In the genomic region with DNA sequence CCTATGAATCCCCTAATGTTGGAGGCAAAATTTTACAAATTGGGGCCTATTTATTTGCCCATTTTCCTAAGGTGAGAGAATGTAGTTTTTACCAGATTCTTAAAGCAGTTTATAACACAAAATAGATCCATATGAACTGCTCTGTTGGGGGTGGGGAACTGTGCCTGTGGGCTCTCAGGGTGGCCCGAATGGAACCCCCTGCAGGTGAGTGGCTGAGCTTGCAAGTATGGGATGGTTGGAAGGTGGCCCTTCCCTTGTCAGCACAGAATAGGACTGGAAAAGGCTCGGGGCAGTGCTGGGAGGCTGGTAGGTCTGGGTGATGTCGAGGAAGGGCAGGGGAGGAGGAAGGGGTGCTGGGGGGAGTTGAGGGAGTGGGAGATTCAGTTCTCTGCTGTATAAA, we compare ENCODE assay signal across 26 cellular contexts. TPM values are rescaled to one million over a fixed set of nuclear protein-coding genes. Genes with fewer than 3 reads are reported as not detected.
DNase-seq lines count a peak whose midpoint lies in the region; ATAC-seq and TF ChIP-seq lines count a peak whose summit lies in the region.
"Had no signal": no experiment of that assay in that cellular context is flagged by ENCODE, and none has a peak within 500 bp of the region (broad histone marks: within the 10 kb centered on the region; RNA-seq: fewer than 3 reads in every experiment).

No MANE protein-coding gene starts in this region.

- H3K4me1 ChIP-seq in mesendoderm (ENCODE audit: control insufficient read depth, low read depth, low read length): no peaks in the 10 kb centered on the region
- H3K4me1 ChIP-seq in CD8-positive, alpha-beta T cell (ENCODE audit: insufficient read depth, low read length): peaks cover 17% of the 10 kb centered on the region

- H3K4me3 ChIP-seq in GM12875 (ENCODE audit: low read depth, low read length) (no peak overlapping the region), WERI-Rb-1 (ENCODE audit: low read depth, low read length) (no peak overlapping the region), mesendoderm (ENCODE audit: low read length) (no peak overlapping the region)
- no peak overlapping the region for H3K4me3 ChIP-seq in CD8-positive, alpha-beta T cell (ENCODE audit: low read depth, low read length)
- H3K4me3 ChIP-seq: esophagus muscularis mucosa, thoracic aorta had no signal

- no peak for ATAC-seq in CD8-positive, alpha-beta T cell
- ATAC-seq in GM18873 (IDR thresholded peaks at IDR 0.05; ENCODE audit: low FRiP score, unreplicated experiment): no peak
- no peak for ATAC-seq in HG02981 (IDR thresholded peaks at IDR 0.05; ENCODE audit: unreplicated experiment)
- no peak for ATAC-seq in GM21717 (IDR thresholded peaks at IDR 0.05; ENCODE audit: unreplicated experiment)
- ATAC-seq: left cardiac atrium, Right ventricle myocardium inferior, T-cell had no signal

- BruUV-seq in Calu3 (replicated peaks; lab: Mats Ljungman, UMichigan): no TSS peak

- intact Hi-C loops in Calu3 (cut with micrococcal nuclease; ENCODE audit: unreplicated experiment): no loop called here
- intact Hi-C loops in CD8-positive, alpha-beta T cell (cut with DNase I, micrococcal nuclease): no loop called here

- POLR2A ChIA-PET in CD8-positive, alpha-beta T cell (lab: Charles Lee): no interaction called here

- CTCF ChIA-PET in Calu3 (lab: Charles Lee): no interaction called here
- CTCF ChIA-PET in CD8-positive, alpha-beta T cell (lab: Charles Lee): interaction anchor here (1.3 kb wide), 1 partner anchor 9 kb away, joined by 4 read pairs; no protein-coding TSS in a partner anchor

- DNase-seq in Calu3: peak; percentile 16
- peak; percentile 46 for DNase-seq in WERI-Rb-1
- DNase-seq in mesendoderm: peak; percentile 56
- DNase-seq in CD8-positive, alpha-beta T cell: no peak
- DNase-seq: activated CD4-positive, alpha-beta T cell treated with anti-CD3 and anti-CD28 coated beads, Interleukin-2, amount 10 ng/mL, durations not matched to agents 7 days and 5 days; activated CD8-positive, alpha-beta memory T cell treated with anti-CD3 and anti-CD28 coated beads, Interleukin-2, amount 50 U/mL, for 4 hours; activated gamma-delta T cell; AML-193; central memory CD4-positive, alpha-beta T cell; COR-L47; effector CD4-positive, alpha-beta T cell; HFFc6; left cardiac atrium; MV-4-11; NCI-H187; NCI-H345; T-cell had no signal

- no peak overlapping the region for H4K5ac ChIP-seq in mesendoderm (ENCODE audit: low read length)

- no peak overlapping the region for H2BK5ac ChIP-seq in mesendoderm (ENCODE audit: low read length)

- peaks cover 3% of the 10 kb centered on the region for H3K9me3 ChIP-seq in WERI-Rb-1 (ENCODE audit: severe bottlenecking)
- H3K9me3 ChIP-seq in CD8-positive, alpha-beta T cell (ENCODE audit: low read length): no peaks in the 10 kb centered on the region
- H3K9me3 ChIP-seq: esophagus muscularis mucosa, thoracic aorta had no signal

- no peak overlapping the region for H3K18ac ChIP-seq in mesendoderm (ENCODE audit: low read length)

- H2BK120ac ChIP-seq in mesendoderm (ENCODE audit: low read depth, low read length): no peak overlapping the region

- no CpG with 5 or more reads among the region's 3 CpGs for WGBS in mesendoderm (ENCODE audit: extremely low coverage, insufficient coverage, low lambda C conversion rate)

- H3K27ac Mint-ChIP-seq in Calu3 (ENCODE audit: unreplicated experiment): no peak overlapping the region
- no peak overlapping the region for H3K27ac Mint-ChIP-seq in CD8-positive, alpha-beta T cell
- H3K27ac Mint-ChIP-seq: activated CD4-positive, alpha-beta T cell treated with anti-CD3 and anti-CD28 coated beads, Interleukin-2, amount 10 ng/mL, durations not matched to agents 7 days and 5 days; HFFc6; T-cell had no signal

- H3K27ac ChIP-seq in WERI-Rb-1: no peak overlapping the region
- no peak overlapping the region for H3K27ac ChIP-seq in mesendoderm (ENCODE audit: low read depth, low read length)
- H3K27ac ChIP-seq in CD8-positive, alpha-beta T cell (ENCODE audit: low read depth, low read length): no peak overlapping the region
- H3K27ac ChIP-seq: esophagus muscularis mucosa, thoracic aorta had no signal

- no peak overlapping the region for H3K9ac ChIP-seq in mesendoderm (ENCODE audit: low read length)

- no peak overlapping the region for H3K4me2 ChIP-seq in mesendoderm (ENCODE audit: low read length)

- no peak overlapping the region for H4K8ac ChIP-seq in mesendoderm (ENCODE audit: low read depth, low read length)

- H3K4me1 Mint-ChIP-seq in Calu3 (ENCODE audit: low read depth, unreplicated experiment): no peaks in the 10 kb centered on the region
- H3K4me1 Mint-ChIP-seq in CD8-positive, alpha-beta T cell (ENCODE audit: low read depth): peaks cover 17% of the 10 kb centered on the region

- peaks cover 73% of the 10 kb centered on the region for H3K27me3 Mint-ChIP-seq in Calu3 (ENCODE audit: unreplicated experiment)
- peaks cover 73% of the 10 kb centered on the region for H3K27me3 Mint-ChIP-seq in CD8-positive, alpha-beta T cell (ENCODE audit: low read depth)

- no peak overlapping the region for H2BK15ac ChIP-seq in mesendoderm (replicated peaks; ENCODE audit: low read depth)

- H2AK5ac ChIP-seq in mesendoderm (ENCODE audit: low read length): no peak overlapping the region

- no peaks in the 10 kb centered on the region for H3K9me3 Mint-ChIP-seq in Calu3 (ENCODE audit: low read depth, unreplicated experiment)
- H3K9me3 Mint-ChIP-seq in CD8-positive, alpha-beta T cell: no peaks in the 10 kb centered on the region
- H3K9me3 Mint-ChIP-seq: activated CD4-positive, alpha-beta T cell treated with anti-CD3 and anti-CD28 coated beads, Interleukin-2, amount 10 ng/mL, durations not matched to agents 7 days and 5 days; HFFc6; T-cell had no signal

- no peak overlapping the region for H3K4ac ChIP-seq in mesendoderm (ENCODE audit: low read depth, low read length)

- H3K79me1 ChIP-seq in mesendoderm (ENCODE audit: low read length): no peaks in the 10 kb centered on the region

- H3K36me3 ChIP-seq in WERI-Rb-1 (no peaks in the 10 kb centered on the region), mesendoderm (ENCODE audit: control insufficient read depth, insufficient read depth, low read length) (no peaks in the 10 kb centered on the region)
- no peaks in the 10 kb centered on the region for H3K36me3 ChIP-seq in CD8-positive, alpha-beta T cell (ENCODE audit: insufficient read depth, low read length)
- H3K36me3 ChIP-seq: esophagus muscularis mucosa, thoracic aorta had no signal

- no peak overlapping the region for H3K4me3 Mint-ChIP-seq in Calu3 (ENCODE audit: low read depth, unreplicated experiment)
- H3K4me3 Mint-ChIP-seq in CD8-positive, alpha-beta T cell: no peak overlapping the region
- H3K4me3 Mint-ChIP-seq: activated CD4-positive, alpha-beta T cell treated with anti-CD3 and anti-CD28 coated beads, Interleukin-2, amount 10 ng/mL, durations not matched to agents 7 days and 5 days; HFFc6; T-cell had no signal

- H3K23ac ChIP-seq in mesendoderm (ENCODE audit: low read length): no peak overlapping the region

- no peak overlapping the region for H3K56ac ChIP-seq in mesendoderm (ENCODE audit: low read length)

- TF ChIP-seq CTCF in Calu3 (IDR thresholded peaks at IDR 0.05; ENCODE audit: unreplicated experiment): no peak
- TF ChIP-seq CTCF in GM12875 (IDR thresholded peaks at IDR 0.05; ENCODE audit: borderline replicate concordance, insufficient read depth, low read depth, low read length): peak; percentile 20; the same call in 1 of the 2 replicates
- TF ChIP-seq CTCF in WERI-Rb-1 (IDR thresholded peaks at IDR 0.05; ENCODE audit: low read depth, low read length): peak; percentile 55
- TF ChIP-seq CTCF in CD8-positive, alpha-beta T cell (IDR thresholded peaks at IDR 0.05): no peak

- no peaks in the 10 kb centered on the region for H3K36me3 Mint-ChIP-seq in Calu3 (ENCODE audit: insufficient read depth, unreplicated experiment)
- H3K36me3 Mint-ChIP-seq in CD8-positive, alpha-beta T cell: no peaks in the 10 kb centered on the region
- H3K36me3 Mint-ChIP-seq: T-cell had no signal

- no peaks in the 10 kb centered on the region for H3K79me2 ChIP-seq in mesendoderm (ENCODE audit: control insufficient read depth, insufficient read depth, low read length)

- H3K27me3 ChIP-seq in WERI-Rb-1 (ENCODE audit: insufficient read depth, low read depth, severe bottlenecking) (peaks cover 27% of the 10 kb centered on the region), mesendoderm (ENCODE audit: insufficient read depth, low read length, poor library complexity) (peaks cover 49% of the 10 kb centered on the region)
- H3K27me3 ChIP-seq in CD8-positive, alpha-beta T cell (ENCODE audit: insufficient read depth, low read length): peaks cover 39% of the 10 kb centered on the region

RNA-seq across cellular contexts. Expression of a gene that starts 4.9 kb away (rescaled TPM):
- total RNA-seq in Calu3 (2022): not detected in 2 replicates
- 0.08 TPM for polyA plus RNA-seq in mesendoderm (2013, experiment 1 of 2)
- 0.04 TPM for polyA plus RNA-seq in mesendoderm (2013, experiment 2 of 2)
- total RNA-seq in CD8-positive, alpha-beta T cell: not detected
- total RNA-seq: activated CD4-positive, alpha-beta T cell treated with anti-CD3 and anti-CD28 coated beads, Interleukin-2, amount 10 ng/mL, durations not matched to agents 7 days and 5 days; esophagus muscularis mucosa; HFFc6; left cardiac atrium; renal cortical epithelial cell; Right ventricle myocardium inferior; T-cell; thoracic aorta had no signal
- polyA plus RNA-seq: neural cell had no signal

RNA-seq across cellular contexts. Expression of a gene that starts 58.6 kb away (rescaled TPM):
- total RNA-seq in Calu3 (2022): 59.6 and 72.4 TPM in 2 replicates
- polyA plus RNA-seq in mesendoderm (2013, experiment 1 of 2): 29.6 TPM
- 29.9 TPM for polyA plus RNA-seq in mesendoderm (2013, experiment 2 of 2)
- total RNA-seq in CD8-positive, alpha-beta T cell: 10 to 100 TPM; 67.5 to 76.9 TPM

Comparison
In these comparisons a context has a peak if more than half of its experiments do, and no peak if none do; other contexts are left out.
1. DNase-seq: peak in Calu3 (single experiment), WERI-Rb-1 (single experiment) and mesendoderm (single experiment); none in CD8-positive, alpha-beta T cell (0 of 7).
2. CTCF ChIP-seq: peak in GM12875 (single experiment) and WERI-Rb-1 (single experiment); none in Calu3 (single experiment) and CD8-positive, alpha-beta T cell (single experiment).